ENCODE assay signal across 12 cellular contexts in the genomic region with DNA sequence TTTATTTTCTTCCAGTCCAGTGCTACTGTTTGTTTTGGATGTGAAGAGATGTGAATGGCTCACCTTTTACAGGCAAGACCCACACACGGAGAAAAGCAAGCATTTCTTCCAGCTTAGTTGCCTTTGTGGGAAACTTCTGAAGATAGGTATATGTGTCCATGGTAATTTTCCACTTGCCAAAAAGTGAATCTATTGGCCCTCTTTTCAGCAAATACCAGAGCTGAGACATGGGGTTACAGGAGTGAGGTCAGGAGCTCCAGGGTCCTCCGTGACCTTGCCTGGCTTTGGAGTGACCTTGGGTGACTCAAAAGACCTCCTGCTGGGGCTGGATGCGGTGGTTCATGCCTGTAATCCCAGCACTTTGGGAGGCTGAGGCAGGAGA.
DNase-seq lines count a peak whose midpoint lies in the region; ATAC-seq, FAIRE-seq and TF ChIP-seq lines count a peak whose summit lies in the region.
"Had no signal": no experiment of that assay in that cellular context is flagged by ENCODE, and none has a peak within 500 bp of the region (broad histone marks: within the 10 kb centered on the region; RNA-seq: fewer than 3 reads in every experiment).

No MANE protein-coding gene starts in this region.

- no peaks in the 10 kb centered on the region for H3K9me3 Mint-ChIP-seq in activated T-cell treated with anti-CD3 and anti-CD28 coated beads, Interleukin-2, amount 50 U/mL, for 24 hours
- no peaks in the 10 kb centered on the region for H3K9me3 Mint-ChIP-seq in stimulated activated memory B cell treated with anti-CD40 and anti-IgM and Interleukin-4, amounts not matched to agents 10 μg/mL and 1 μg/mL and 100 μg/mL, for 72 hours

- POLR2A ChIA-PET in OCI-LY7 (lab: Charles Lee) = interaction anchor here (0.6 to 8.0 kb wide), 34 partner anchors 8 to 703 kb away, joined by 3 to 89 read pairs (median 4); partner anchors contain the start of genes BEND3 and PDSS2

- peaks cover 21% of the 10 kb centered on the region; the same call in 1 of the 2 replicates for H3K79me2 ChIP-seq in OCI-LY7 (ENCODE audit: insufficient read depth, low read depth, low read length)

- H3K27ac ChIP-seq in OCI-LY7 (ENCODE audit: low read depth, low read length, poor library complexity, severe bottlenecking) = peak overlapping the region; percentile 98
- H3K27ac ChIP-seq in effector memory CD4-positive, alpha-beta T cell (ENCODE audit: insufficient read depth, low read length, poor library complexity, severe bottlenecking) = no peak overlapping the region
- H3K27ac ChIP-seq: neural progenitor cell had no signal

- peaks cover 72% of the 10 kb centered on the region for H3K4me1 ChIP-seq in OCI-LY7 (ENCODE audit: insufficient read depth, low read length, poor library complexity, severe bottlenecking)
- peaks cover 14% of the 10 kb centered on the region for H3K4me1 ChIP-seq in effector memory CD4-positive, alpha-beta T cell (ENCODE audit: control insufficient read depth, insufficient read depth, low read length, poor library complexity, severe bottlenecking)

- no peak for ATAC-seq in stimulated activated memory B cell treated with anti-CD40 and anti-IgM and Interleukin-4, amounts not matched to agents 10 μg/mL and 1 μg/mL and 100 μg/mL, for 72 hours
- ATAC-seq in HG02884 (IDR thresholded peaks at IDR 0.05; ENCODE audit: unreplicated experiment) = no peak
- ATAC-seq: HCT116 had no signal

- H3K36me3 ChIP-seq in OCI-LY7 (ENCODE audit: insufficient read depth, low read length) = peaks cover 24% of the 10 kb centered on the region
- no peaks in the 10 kb centered on the region for H3K36me3 ChIP-seq in effector memory CD4-positive, alpha-beta T cell (ENCODE audit: control insufficient read depth, insufficient read depth, low read length)

- peak overlapping the region; percentile 53 for H3K4me3 Mint-ChIP-seq in activated T-cell treated with anti-CD3 and anti-CD28 coated beads, Interleukin-2, amount 50 U/mL, for 24 hours
- peak overlapping the region; percentile 70 for H3K4me3 Mint-ChIP-seq in stimulated activated memory B cell treated with anti-CD40 and anti-IgM and Interleukin-4, amounts not matched to agents 10 μg/mL and 1 μg/mL and 100 μg/mL, for 72 hours
- H3K4me3 Mint-ChIP-seq: neural progenitor cell had no signal

- CTCF ChIA-PET in OCI-LY7 (lab: Charles Lee; ENCODE audit: unreplicated experiment) = interaction anchor here (0.7 to 1.5 kb wide), 5 partner anchors 10 to 196 kb away, joined by 3 to 6 read pairs (median 3); no protein-coding TSS in a partner anchor

- H3K9me2 ChIP-seq in OCI-LY7 (ENCODE audit: insufficient read depth, low read length) = no peaks in the 10 kb centered on the region

- no peaks in the 10 kb centered on the region for H3K27me3 Mint-ChIP-seq in activated T-cell treated with anti-CD3 and anti-CD28 coated beads, Interleukin-2, amount 50 U/mL, for 24 hours
- no peaks in the 10 kb centered on the region for H3K27me3 Mint-ChIP-seq in stimulated activated memory B cell treated with anti-CD40 and anti-IgM and Interleukin-4, amounts not matched to agents 10 μg/mL and 1 μg/mL and 100 μg/mL, for 72 hours

- H3K4me1 Mint-ChIP-seq in activated T-cell treated with anti-CD3 and anti-CD28 coated beads, Interleukin-2, amount 50 U/mL, for 24 hours (ENCODE audit: low read depth) = peaks cover 33% of the 10 kb centered on the region
- peaks cover 63% of the 10 kb centered on the region for H3K4me1 Mint-ChIP-seq in stimulated activated memory B cell treated with anti-CD40 and anti-IgM and Interleukin-4, amounts not matched to agents 10 μg/mL and 1 μg/mL and 100 μg/mL, for 72 hours

- TF ChIP-seq CTCF in OCI-LY7 (conservative IDR thresholded peaks at IDR 0.05; ENCODE audit: low read length) (no peak), D721Med (IDR thresholded peaks at IDR 0.05; ENCODE audit: insufficient read depth, missing control alignments) (no peak)

- H4K20me1 ChIP-seq in OCI-LY7 (ENCODE audit: insufficient read depth, low read length) = no peaks in the 10 kb centered on the region

- intact Hi-C loops in OCI-LY7 (cut with micrococcal nuclease; ENCODE audit: unreplicated experiment) = loop anchor here (1.0 to 5.0 kb wide), 6 partner anchors 39 to 1145 kb away; no protein-coding TSS in a partner anchor

- H2AFZ ChIP-seq in OCI-LY7 (ENCODE audit: low read length) = peak overlapping the region; percentile 46; the same call in 1 of the 2 replicates
- H2AFZ ChIP-seq: neural progenitor cell had no signal

- no peaks in the 10 kb centered on the region for H3K27me3 ChIP-seq in effector memory CD4-positive, alpha-beta T cell (replicated peaks; ENCODE audit: control insufficient read depth, insufficient read depth, low read length, poor library complexity, severe bottlenecking)
- H3K27me3 ChIP-seq: neural progenitor cell had no signal

- no peak overlapping the region for H3K27ac Mint-ChIP-seq in activated T-cell treated with anti-CD3 and anti-CD28 coated beads, Interleukin-2, amount 50 U/mL, for 24 hours
- H3K27ac Mint-ChIP-seq in stimulated activated memory B cell treated with anti-CD40 and anti-IgM and Interleukin-4, amounts not matched to agents 10 μg/mL and 1 μg/mL and 100 μg/mL, for 72 hours = peak overlapping the region; percentile 96
- H3K27ac Mint-ChIP-seq: neural progenitor cell had no signal

- no peaks in the 10 kb centered on the region for H3K36me3 Mint-ChIP-seq in activated T-cell treated with anti-CD3 and anti-CD28 coated beads, Interleukin-2, amount 50 U/mL, for 24 hours (ENCODE audit: low read depth)
- H3K36me3 Mint-ChIP-seq in stimulated activated memory B cell treated with anti-CD40 and anti-IgM and Interleukin-4, amounts not matched to agents 10 μg/mL and 1 μg/mL and 100 μg/mL, for 72 hours = peaks cover 6% of the 10 kb centered on the region

- peak overlapping the region; percentile 50 for H3K4me3 ChIP-seq in OCI-LY7 (ENCODE audit: low read depth, low read length, poor library complexity, severe bottlenecking)
- peak overlapping the region; percentile 36 for H3K4me3 ChIP-seq in effector memory CD4-positive, alpha-beta T cell (ENCODE audit: insufficient read depth, low read depth, low read length, poor library complexity, severe bottlenecking)
- H3K4me3 ChIP-seq: neural progenitor cell had no signal

- BruUV-seq in OCI-LY7 (replicated peaks; lab: Mats Ljungman, UMichigan) = no TSS peak

- peak overlapping the region; percentile 89 for H3K4me2 ChIP-seq in OCI-LY7 (ENCODE audit: low read length)
- H3K4me2 ChIP-seq: neural progenitor cell had no signal

- no peak for DNase-seq in activated T-cell treated with anti-CD3 and anti-CD28 coated beads, Interleukin-2, amount 50 U/mL, for 24 hours
- DNase-seq in activated T-cell treated with anti-CD3 and anti-CD28 coated beads for 4 hours = no peak
- DNase-seq in OCI-LY7 (ENCODE audit: low spot score) = peak; percentile 24
- no peak for DNase-seq in effector memory CD4-positive, alpha-beta T cell
- DNase-seq in D721Med (ENCODE audit: insufficient read length, low spot score) = no peak
- no peak for DNase-seq in SHP77 treated with DMSO at 0.1 percent for 48 hours (lab: John Stamatoyannopoulos, UW)
- DNase-seq: NCI-H1694, SW 1271 had no signal

- no peaks in the 10 kb centered on the region for H3K9me3 ChIP-seq in OCI-LY7 (ENCODE audit: low read length)
- no peaks in the 10 kb centered on the region for H3K9me3 ChIP-seq in effector memory CD4-positive, alpha-beta T cell (ENCODE audit: control insufficient read depth, low read length)

- FAIRE-seq in D721Med (lab: Jason Lieb, UNC) = no peak
